Comparison of ENCODE assay signal across 8 cellular contexts in the genomic region with DNA sequence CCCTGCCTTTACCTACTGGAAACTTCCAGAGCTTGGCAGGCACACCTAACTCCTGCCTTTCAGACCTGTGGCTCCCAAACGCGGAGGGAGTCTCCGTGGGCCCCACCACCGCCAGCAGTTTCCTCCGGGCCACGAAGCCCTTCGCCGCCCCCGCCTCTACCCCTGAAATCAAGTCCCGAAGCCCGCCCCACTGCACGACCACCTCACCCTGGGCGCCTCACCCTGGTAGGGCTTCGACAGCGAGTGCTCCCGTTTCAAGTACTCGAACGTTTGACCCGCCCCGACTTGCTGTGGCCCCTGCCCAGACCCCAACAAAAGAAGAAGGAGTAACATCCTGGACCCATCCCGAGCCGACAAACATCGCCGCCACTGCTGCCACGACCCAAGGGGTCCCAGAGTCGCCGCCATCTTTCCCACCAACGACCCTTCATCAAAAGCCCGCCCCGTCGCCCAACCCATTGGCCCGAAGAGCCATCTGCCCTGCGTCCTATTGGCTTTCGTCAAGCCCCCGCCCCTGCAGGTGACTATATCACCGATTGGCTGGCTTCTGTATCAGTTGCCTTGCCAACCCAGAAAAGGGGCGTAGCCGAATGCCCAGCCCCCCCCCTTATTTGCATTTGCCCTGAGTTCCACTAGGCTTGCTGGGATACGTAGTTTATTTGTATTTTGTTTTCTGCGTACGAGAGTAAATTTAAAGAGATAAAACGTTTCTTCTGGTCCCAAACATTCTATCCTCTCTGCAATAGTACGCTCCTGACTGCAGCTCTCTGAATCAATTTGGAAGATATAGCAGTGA. TPM values are rescaled to one million over a fixed set of nuclear protein-coding genes. Genes with fewer than 3 reads are reported as not detected.
DNase-seq lines count a peak whose midpoint lies in the region; ATAC-seq, FAIRE-seq and TF ChIP-seq lines count a peak whose summit lies in the region.

A gene with protein sequence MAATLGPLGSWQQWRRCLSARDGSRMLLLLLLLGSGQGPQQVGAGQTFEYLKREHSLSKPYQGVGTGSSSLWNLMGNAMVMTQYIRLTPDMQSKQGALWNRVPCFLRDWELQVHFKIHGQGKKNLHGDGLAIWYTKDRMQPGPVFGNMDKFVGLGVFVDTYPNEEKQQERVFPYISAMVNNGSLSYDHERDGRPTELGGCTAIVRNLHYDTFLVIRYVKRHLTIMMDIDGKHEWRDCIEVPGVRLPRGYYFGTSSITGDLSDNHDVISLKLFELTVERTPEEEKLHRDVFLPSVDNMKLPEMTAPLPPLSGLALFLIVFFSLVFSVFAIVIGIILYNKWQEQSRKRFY (minus strand): TSS at position 432 of the 796 bp plus-strand sequence. CDS start 24 bp downstream, at position 408.

- peaks cover 23% of the 10 kb centered on the region for H3K79me2 ChIP-seq in OCI-LY7 (ENCODE audit: insufficient read depth, low read depth, low read length)

- peak; percentile 56 for DNase-seq in D721Med (ENCODE audit: insufficient read length, low spot score)
- DNase-seq in HuH-7.5 (ENCODE audit: low spot score): peak; percentile 88
- peak; percentile 98 for DNase-seq in OCI-LY7 (ENCODE audit: low spot score)
- peak; percentile 98 for DNase-seq in activated T-cell treated with anti-CD3 and anti-CD28 coated beads for 4 hours
- peak; percentile 90 for DNase-seq in epidermal melanocyte (ENCODE audit: insufficient read length, low spot score)
- peak; percentile 82 to 95 for DNase-seq in stimulated activated CD8-positive, alpha-beta memory T cell treated with anti-CD3 and anti-CD28 coated beads, Interleukin-4, amount 100 ng/mL, for 1 hour (ENCODE audit: low read depth in 2 of 2, low spot score in 1 of 2)

- no peaks in the 10 kb centered on the region for H3K9me3 ChIP-seq in OCI-LY7 (ENCODE audit: low read length)
- H3K9me3 ChIP-seq in mononuclear cell (ENCODE audit: low read depth, low read length): no peaks in the 10 kb centered on the region

- H3K27ac ChIP-seq in OCI-LY7 (ENCODE audit: low read depth, low read length, poor library complexity, severe bottlenecking): peak within 1 kb of the TSS; percentile 70

- intact Hi-C loops in OCI-LY7 (cut with micrococcal nuclease; ENCODE audit: unreplicated experiment): loop anchor here (2.0 kb wide), 1 partner anchor 203 kb away; a partner anchor contains a TSS

- no peak for FAIRE-seq in D721Med (lab: Jason Lieb, UNC)

- no peaks in the 10 kb centered on the region for H3K27me3 ChIP-seq in mononuclear cell (ENCODE audit: insufficient read depth, low read length)

- no TSS peak for BruUV-seq in OCI-LY7 (replicated peaks; lab: Mats Ljungman, UMichigan)

- CTCF ChIA-PET in OCI-LY7 (lab: Charles Lee; ENCODE audit: unreplicated experiment): no interaction called here

- peak; percentile 96 for ATAC-seq in GM21526 (IDR thresholded peaks at IDR 0.05; ENCODE audit: low FRiP score, unreplicated experiment)

- peak within 1 kb of the TSS; percentile 90 for H2AFZ ChIP-seq in OCI-LY7 (ENCODE audit: low read length)

- peaks cover 28% of the 10 kb centered on the region for H3K36me3 ChIP-seq in OCI-LY7 (ENCODE audit: insufficient read depth, low read length)

- TF ChIP-seq CTCF in D721Med (IDR thresholded peaks at IDR 0.05; ENCODE audit: insufficient read depth, missing control alignments): no peak
- TF ChIP-seq CTCF in OCI-LY7 (conservative IDR thresholded peaks at IDR 0.05; ENCODE audit: low read length): no peak

- H3K4me1 ChIP-seq in OCI-LY7 (ENCODE audit: insufficient read depth, low read length, poor library complexity, severe bottlenecking) (peaks cover 29% of the 10 kb centered on the region), mononuclear cell (ENCODE audit: insufficient read depth, low read length) (peaks cover 27% of the 10 kb centered on the region)

- H3K9me2 ChIP-seq in OCI-LY7 (ENCODE audit: insufficient read depth, low read length): no peaks in the 10 kb centered on the region

- peak within 1 kb of the TSS; percentile 83 for H3K4me3 ChIP-seq in OCI-LY7 (ENCODE audit: low read depth, low read length, poor library complexity, severe bottlenecking)
- peak within 1 kb of the TSS; percentile 81 for H3K4me3 ChIP-seq in mononuclear cell (ENCODE audit: low read length)

- H4K20me1 ChIP-seq in OCI-LY7 (ENCODE audit: insufficient read depth, low read length): no peaks in the 10 kb centered on the region

- peak within 1 kb of the TSS; percentile 86 for H3K4me2 ChIP-seq in OCI-LY7 (ENCODE audit: low read length)

- POLR2A ChIA-PET in OCI-LY7 (lab: Charles Lee): interaction anchor here (0.7 to 2.9 kb wide), 3 partner anchors 19 to 34 kb away, joined by 3 to 12 read pairs (median 4); no protein-coding TSS in a partner anchor

RNA-seq across cellular contexts. Expression of the gene that starts here (rescaled TPM):
- 12.9 and 15.5 TPM in 2 replicates for total RNA-seq in OCI-LY7 (2014; rRNA removed; shearing (Covaris generic))
- total RNA-seq in OCI-LY7 (2022): 10.8 and 11.3 TPM in 2 replicates
- 1.3 TPM for total RNA-seq in mononuclear cell

Comparison
In these comparisons a context has a peak if more than half of its experiments do, and no peak if none do; other contexts are left out.
1. Peak in every context shown above with its lines: DNase-seq, ATAC-seq, H3K4me3 ChIP-seq and H3K27ac ChIP-seq.